In the genomic region with DNA sequence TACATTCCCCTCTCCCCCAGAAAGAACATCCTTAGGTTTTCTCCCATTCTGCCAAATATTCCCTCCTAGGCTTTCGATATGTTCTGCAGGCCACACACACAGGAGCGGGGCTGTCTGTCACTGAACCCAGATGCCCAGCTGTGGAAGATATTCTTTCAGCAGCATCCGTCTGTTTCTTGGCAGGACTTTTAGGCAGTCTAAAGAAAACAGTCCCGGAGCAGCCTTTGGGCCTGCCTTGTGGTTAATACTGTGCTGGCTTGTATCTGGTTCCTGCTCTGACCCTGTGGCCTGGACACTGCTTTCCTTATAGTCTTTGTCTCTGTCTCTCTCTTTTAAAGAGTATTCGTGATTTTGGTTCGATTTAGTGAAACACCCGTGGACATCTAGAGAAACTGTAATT, we compare ENCODE assay signal across 18 cellular contexts.
A peak's percentile ranks its signal among the peaks of the same experiment; 100 is the strongest.
DNase-seq lines count a peak whose midpoint lies in the region; ATAC-seq, FAIRE-seq and TF ChIP-seq lines count a peak whose summit lies in the region.
"Had no signal": no experiment of that assay in that cellular context is flagged by ENCODE, and none has a peak within 500 bp of the region (broad histone marks: within the 10 kb centered on the region; RNA-seq: fewer than 3 reads in every experiment).

No MANE protein-coding gene starts in this region.

- H3K4me1 ChIP-seq in ACC112 (ENCODE audit: control insufficient read depth, insufficient read depth, low read length, unreplicated experiment): peaks cover 33% of the 10 kb centered on the region
- H3K4me1 ChIP-seq in pancreas: peaks cover 0 to 19% (median 7%) of the 10 kb centered on the region in 3 donors

- TF ChIP-seq CTCF in pancreas (IDR thresholded peaks at IDR 0.05): no peak

- peaks cover 10% of the 10 kb centered on the region; the same call in 1 of the 2 replicates for H3K36me3 ChIP-seq in ACC112 (ENCODE audit: insufficient read depth, low read length)
- no peaks in the 10 kb centered on the region for H3K36me3 ChIP-seq in pancreas

- H3K27me3 Mint-ChIP-seq in activated T-helper 2 cell treated with anti-CD3 and anti-CD28 coated beads, Interferon-gamma antibody, Interleukin-2, Interleukin-4, amounts not matched to agents 10 μg/mL and 5 μg/mL and 100 μg/mL, durations not matched to agents 14 hours and 24 hours and 36 hours (ENCODE audit: low read depth): no peaks in the 10 kb centered on the region
- H3K27me3 Mint-ChIP-seq in activated T-cell treated with anti-CD3 and anti-CD28 coated beads, Interleukin-2, amount 50 U/mL, for 4 hours (ENCODE audit: low read depth): no peaks in the 10 kb centered on the region
- H3K27me3 Mint-ChIP-seq: activated B cell treated with CpG ODN at 0.5 μM for 24 hours; naive thymus-derived CD4-positive, alpha-beta T cell; stimulated activated naive CD8-positive, alpha-beta T cell treated with anti-CD3 and anti-CD28 coated beads, Interleukin-15, Interleukin-2, amounts not matched to agents 100 ng/mL and 50 ng/mL, for 24 hours had no signal

- peak overlapping the region; percentile 41 for H3K4me3 ChIP-seq in ACC112 (ENCODE audit: low read depth, low read length)
- no peak overlapping the region for H3K4me3 ChIP-seq in pancreas

- peaks cover 70% of the 10 kb centered on the region for H3K4me1 Mint-ChIP-seq in activated T-helper 2 cell treated with anti-CD3 and anti-CD28 coated beads, Interferon-gamma antibody, Interleukin-2, Interleukin-4, amounts not matched to agents 10 μg/mL and 5 μg/mL and 100 μg/mL, durations not matched to agents 14 hours and 24 hours and 36 hours (ENCODE audit: low read depth)
- H3K4me1 Mint-ChIP-seq in activated T-cell treated with anti-CD3 and anti-CD28 coated beads, Interleukin-2, amount 50 U/mL, for 4 hours (ENCODE audit: low read depth): peaks cover 29% of the 10 kb centered on the region
- H3K4me1 Mint-ChIP-seq: activated B cell treated with CpG ODN at 0.5 μM for 24 hours had no signal

- no peak overlapping the region for H3K4me3 Mint-ChIP-seq in activated T-helper 2 cell treated with anti-CD3 and anti-CD28 coated beads, Interferon-gamma antibody, Interleukin-2, Interleukin-4, amounts not matched to agents 10 μg/mL and 5 μg/mL and 100 μg/mL, durations not matched to agents 14 hours and 24 hours and 36 hours (ENCODE audit: low read depth)
- no peak overlapping the region for H3K4me3 Mint-ChIP-seq in activated T-cell treated with anti-CD3 and anti-CD28 coated beads, Interleukin-2, amount 50 U/mL, for 4 hours
- H3K4me3 Mint-ChIP-seq: activated B cell treated with CpG ODN at 0.5 μM for 24 hours; activated T-helper 1 cell treated with anti-CD3 and anti-CD28 coated beads, Interleukin-12 subunit alpha, Interleukin-12 subunit beta, Interleukin-2, Interleukin-4 antibody, amounts not matched to agents 30 ng/mL and 10 ng/mL and 1 ng/mL, durations not matched to agents 14 hours and 24 hours and 36 hours; naive thymus-derived CD4-positive, alpha-beta T cell; stimulated activated naive CD8-positive, alpha-beta T cell treated with anti-CD3 and anti-CD28 coated beads, Interleukin-15, Interleukin-2, amounts not matched to agents 100 ng/mL and 50 ng/mL, for 24 hours had no signal

- peak in 3 of 4 donors; percentile 17 to 27 (median 22) for ATAC-seq in pancreas
- no peak for ATAC-seq in activated T-cell treated with anti-CD3 and anti-CD28 coated beads, Interleukin-2, amount 50 U/mL, for 4 hours
- ATAC-seq: naive thymus-derived CD4-positive, alpha-beta T cell had no signal

- FAIRE-seq in pancreas (lab: Jason Lieb, UNC): no peak
- FAIRE-seq: GM18507 had no signal

- H3K79me2 ChIP-seq in ACC112 (ENCODE audit: control insufficient read depth, insufficient read depth, low read length, unreplicated experiment): peaks cover 13% of the 10 kb centered on the region

- no peaks in the 10 kb centered on the region for H3K9me3 Mint-ChIP-seq in activated T-helper 2 cell treated with anti-CD3 and anti-CD28 coated beads, Interferon-gamma antibody, Interleukin-2, Interleukin-4, amounts not matched to agents 10 μg/mL and 5 μg/mL and 100 μg/mL, durations not matched to agents 14 hours and 24 hours and 36 hours
- no peaks in the 10 kb centered on the region for H3K9me3 Mint-ChIP-seq in activated T-cell treated with anti-CD3 and anti-CD28 coated beads, Interleukin-2, amount 50 U/mL, for 4 hours
- H3K9me3 Mint-ChIP-seq: activated B cell treated with CpG ODN at 0.5 μM for 24 hours; activated T-helper 1 cell treated with anti-CD3 and anti-CD28 coated beads, Interleukin-12 subunit alpha, Interleukin-12 subunit beta, Interleukin-2, Interleukin-4 antibody, amounts not matched to agents 30 ng/mL and 10 ng/mL and 1 ng/mL, durations not matched to agents 14 hours and 24 hours and 36 hours; naive thymus-derived CD4-positive, alpha-beta T cell; stimulated activated naive CD8-positive, alpha-beta T cell treated with anti-CD3 and anti-CD28 coated beads, Interleukin-15, Interleukin-2, amounts not matched to agents 100 ng/mL and 50 ng/mL, for 24 hours had no signal

- H2AFZ ChIP-seq in ACC112 (ENCODE audit: low read length, unreplicated experiment): peak overlapping the region; percentile 65

- peak overlapping the region; percentile 64 for H3K27ac Mint-ChIP-seq in activated T-helper 2 cell treated with anti-CD3 and anti-CD28 coated beads, Interferon-gamma antibody, Interleukin-2, Interleukin-4, amounts not matched to agents 10 μg/mL and 5 μg/mL and 100 μg/mL, durations not matched to agents 14 hours and 24 hours and 36 hours
- H3K27ac Mint-ChIP-seq: activated B cell treated with CpG ODN at 0.5 μM for 24 hours; activated T-helper 1 cell treated with anti-CD3 and anti-CD28 coated beads, Interleukin-12 subunit alpha, Interleukin-12 subunit beta, Interleukin-2, Interleukin-4 antibody, amounts not matched to agents 30 ng/mL and 10 ng/mL and 1 ng/mL, durations not matched to agents 14 hours and 24 hours and 36 hours; naive thymus-derived CD4-positive, alpha-beta T cell had no signal

- H3K27me3 ChIP-seq in ACC112 (ENCODE audit: insufficient read depth, low read length) (no peaks in the 10 kb centered on the region), pancreas (no peaks in the 10 kb centered on the region)

- H3K27ac ChIP-seq in ACC112 (ENCODE audit: low read depth, low read length) (peak overlapping the region; percentile 55), pancreas (no peak overlapping the region)

- DNase-seq in activated T-helper 2 cell treated with anti-CD3 and anti-CD28 coated beads, Interferon-gamma antibody, Interleukin-2, Interleukin-4, amounts not matched to agents 10 μg/mL and 5 μg/mL and 100 μg/mL, durations not matched to agents 14 hours and 24 hours and 36 hours (ENCODE audit: low spot score): no peak
- DNase-seq in globus pallidus (ENCODE audit: low spot score) (peak; percentile 72), pancreas (no peak), NCI-H2196 (lab: John Stamatoyannopoulos, UW; ENCODE audit: unreplicated experiment) (no peak), NCI-H774 (lab: John Stamatoyannopoulos, UW) (no peak), DMS79 treated with DMSO at 0.1 percent for 48 hours (lab: John Stamatoyannopoulos, UW) (no peak)
- DNase-seq in activated T-cell treated with anti-CD3 and anti-CD28 coated beads, Interleukin-2, amount 50 U/mL, for 4 hours: no peak
- DNase-seq: activated B cell treated with CpG ODN at 0.5 μM for 24 hours; AML-193; EL; hippocampal formation; MM.1S; naive thymus-derived CD4-positive, alpha-beta T cell; stimulated activated CD4-positive, alpha-beta T cell treated with anti-CD3 and anti-CD28 coated beads, Interleukin-2, amount 100 ng/mL, for 24 hours had no signal

- intact Hi-C loops in activated T-helper 2 cell treated with anti-CD3 and anti-CD28 coated beads, Interferon-gamma antibody, Interleukin-2, Interleukin-4, amounts not matched to agents 10 μg/mL and 5 μg/mL and 100 μg/mL, durations not matched to agents 14 hours and 24 hours and 36 hours (cut with micrococcal nuclease): no loop called here
- intact Hi-C loops in pancreas (cut with DNase I): no loop called here

- H3K36me3 Mint-ChIP-seq in activated T-helper 2 cell treated with anti-CD3 and anti-CD28 coated beads, Interferon-gamma antibody, Interleukin-2, Interleukin-4, amounts not matched to agents 10 μg/mL and 5 μg/mL and 100 μg/mL, durations not matched to agents 14 hours and 24 hours and 36 hours (ENCODE audit: low read depth): peaks cover 78% of the 10 kb centered on the region
- H3K36me3 Mint-ChIP-seq in activated T-cell treated with anti-CD3 and anti-CD28 coated beads, Interleukin-2, amount 50 U/mL, for 4 hours (ENCODE audit: insufficient read depth): peaks cover 15% of the 10 kb centered on the region

- WGBS in pancreas, 2 donors: 86 to 90% methylated on average over 7 of the region's 7 CpGs

- H3K9me3 ChIP-seq in pancreas: no peaks in the 10 kb centered on the region

Comparison
In these comparisons a context has a peak if more than half of its experiments do, and no peak if none do; other contexts are left out.
1. ATAC-seq: peak in pancreas (3 of 4); none in activated T-cell treated with anti-CD3 and anti-CD28 coated beads, Interleukin-2, amount 50 U/mL, for 4 hours (0 of 2).